In genomic region chr5:99795026-99795425, GRCh38 we compare ENCODE assay signal across 18 cellular contexts.
"Had no signal": no experiment of that assay in that cellular context is flagged by ENCODE, and none has a peak within 500 bp of the region (broad histone marks: within the 10 kb centered on the region; RNA-seq: fewer than 3 reads in every experiment).

No MANE protein-coding gene starts in this region.

- DNase-seq: activated B cell treated with CpG ODN at 0.5 μM for 24 hours; activated CD4-positive, alpha-beta T cell treated with anti-CD3 and anti-CD28 coated beads for 36 hours; activated CD4-positive, alpha-beta T cell treated with anti-CD3 and anti-CD28 coated beads, Interleukin-2, amount 50 U/mL, for 4 hours; activated CD8-positive, alpha-beta memory T cell treated with anti-CD3 and anti-CD28 coated beads, Interleukin-2, amount 50 U/mL, for 48 hours; activated naive CD4-positive, alpha-beta T cell; activated T-cell treated with anti-CD3 and anti-CD28 coated beads, Interleukin-2, amount 50 U/mL, for 4 hours; adrenal gland; effector memory CD4-positive, alpha-beta T cell; glutamatergic neuron; lower lobe of right lung; natural killer cell; ovary; psoas muscle; right cardiac atrium; stimulated activated CD4-positive, alpha-beta T cell treated with anti-CD3 and anti-CD28 coated beads, Interleukin-12 subunit alpha, Interleukin-12 subunit beta, amount 100 ng/mL, for 4 hours; stimulated activated naive CD8-positive, alpha-beta T cell treated with anti-CD3 and anti-CD28 coated beads, Interleukin-15, amount 100 ng/mL, for 72 hours; T1000; tibial artery had no signal
